17 cellular contexts compared by ENCODE assay signal in genomic region chr7:44277851-44278250, GRCh38. TPM values are rescaled to one million over a fixed set of nuclear protein-coding genes. Genes with fewer than 3 reads are reported as not detected.
DNase-seq lines count a peak whose midpoint lies in the region; ATAC-seq, FAIRE-seq and TF ChIP-seq lines count a peak whose summit lies in the region.
"Had no signal": no experiment of that assay in that cellular context is flagged by ENCODE, and none has a peak within 500 bp of the region (broad histone marks: within the 10 kb centered on the region; RNA-seq: fewer than 3 reads in every experiment).

No MANE protein-coding gene starts in this region.

- TF ChIP-seq EP300 in HepG2 (IDR thresholded peaks at IDR 0.05; ENCODE audit: low read depth in 2 of 2, low read length in 2 of 2) (no peak), HepG2 (CRISPR knock-in tag; IDR thresholded peaks at IDR 0.05; ENCODE audit: borderline replicate concordance) (no peak)

- H3K27ac ChIP-seq in right lobe of liver (no peak overlapping the region), HepG2 (ENCODE audit: extremely low read length, insufficient read depth, low read length) (no peak overlapping the region)
- H3K27ac ChIP-seq: VCaP had no signal

- TF ChIP-seq CTCF in right lobe of liver (IDR thresholded peaks at IDR 0.05): no peak
- no peak for TF ChIP-seq CTCF in HepG2 (CRISPR knock-in tag; IDR thresholded peaks at IDR 0.05)
- TF ChIP-seq CTCF in choroid plexus epithelial cell (conservative IDR thresholded peaks at IDR 0.05; ENCODE audit: low read depth, low read length): no peak

- peaks cover 3% of the 10 kb centered on the region; the same call in 1 of the 2 replicates for H4K20me1 ChIP-seq in HepG2 (ENCODE audit: insufficient read depth, low read length)

- no peaks in the 10 kb centered on the region for H3K9me3 ChIP-seq in right lobe of liver
- no peaks in the 10 kb centered on the region for H3K9me3 ChIP-seq in HepG2 (ENCODE audit: low read length)

- in situ Hi-C loops in HepG2 (cut with HindIII; ENCODE audit: extremely low pct_ligation_motif_present, low pct_unique_long_range_greater_than_20kb): no loop called here

- POLR2A ChIA-PET in HepG2 (lab: Yijun Ruan, JAX): no interaction called here

- H3K79me2 ChIP-seq in HepG2 (ENCODE audit: insufficient read depth, low read length): no peaks in the 10 kb centered on the region

- no TSS peak for BruUV-seq in HepG2 (replicated peaks; lab: Mats Ljungman, UMichigan)

- H3K27me3 ChIP-seq in right lobe of liver (no peaks in the 10 kb centered on the region), HepG2 (ENCODE audit: control insufficient read depth in 1 of 2, insufficient read depth in 2 of 2, low read length in 2 of 2) (peaks cover 17 to 68% of the 10 kb centered on the region in 2 experiments)

- no peak overlapping the region for H3K9ac ChIP-seq in HepG2 (ENCODE audit: insufficient read depth, low read depth, low read length)

- H3K36me3 ChIP-seq in right lobe of liver (no peaks in the 10 kb centered on the region), HepG2 (replicated peaks in 1 of 2; ENCODE audit: control insufficient read depth in 1 of 2, insufficient read depth in 2 of 2, low read length in 2 of 2) (no peaks in the 10 kb centered on the region)

- no peak overlapping the region for H3K4me2 ChIP-seq in HepG2 (ENCODE audit: low read depth, low read length)

- H3K4me3 ChIP-seq in right lobe of liver (no peak overlapping the region), HepG2 (replicated peaks in 1 of 3; ENCODE audit: insufficient read depth in 1 of 3, low read depth in 2 of 3, low read length in 3 of 3) (no peak overlapping the region), choroid plexus epithelial cell (ENCODE audit: low read depth, low read length) (no peak overlapping the region)

- DNase-seq in right lobe of liver (peak; percentile 20 to 52 (median 40)), HepG2 (ENCODE audit: low spot score) (no peak), choroid plexus epithelial cell (ENCODE audit: low read depth) (peak; percentile 75), islet precursor cell (peak; percentile 44), HuH-7 (ENCODE audit: low spot score) (no peak), NCI-H510A treated with DMSO at 0.1 percent for 48 hours (lab: John Stamatoyannopoulos, UW) (no peak)
- DNase-seq in stimulated activated CD4-positive, alpha-beta T cell treated with anti-CD3 and anti-CD28 coated beads, Interleukin-12 subunit alpha, Interleukin-12 subunit beta, amount 100 ng/mL, for 4 hours: no peak
- DNase-seq: hypothalamus; NCI-H1436; stimulated activated CD4-positive, alpha-beta T cell treated with anti-CD3 and anti-CD28 coated beads, Interleukin-1b, Interleukin-23, amount 100 ng/mL, for 48 hours had no signal

- FAIRE-seq in HepG2 (lab: Jason Lieb, UNC): no peak
- FAIRE-seq: astrocyte, H54 had no signal

- CTCF ChIA-PET in HepG2 (lab: Yijun Ruan, JAX; ENCODE audit: low intra/inter-chr PET ratio, low total read pairs): no interaction called here

- TF ChIP-seq POLR2A in right lobe of liver (IDR thresholded peaks at IDR 0.05): no peak
- no peak for TF ChIP-seq POLR2A in HepG2 (IDR thresholded peaks at IDR 0.05; ENCODE audit: insufficient read depth in 1 of 2, low read depth in 2 of 2, low read length in 2 of 2)

- H2AFZ ChIP-seq in HepG2 (ENCODE audit: low read length): no peak overlapping the region

- WGBS in right lobe of liver (ENCODE audit: insufficient coverage, low coverage, low lambda C conversion rate, missing lambda C conversion rate): 50% methylated on average over 2 of the region's 8 CpGs
- 33% methylated on average over 5 of the region's 8 CpGs for WGBS in HepG2 (ENCODE audit: low lambda C conversion rate)

- no peak for TF ChIP-seq RAD21 in HepG2 (CRISPR knock-in tag; IDR thresholded peaks at IDR 0.05)

- ATAC-seq in right lobe of liver: no peak
- no peak for ATAC-seq in HepG2
- ATAC-seq in HG03045 (IDR thresholded peaks at IDR 0.05; ENCODE audit: unreplicated experiment): no peak
- ATAC-seq: stimulated activated effector memory CD8-positive, alpha-beta T cell treated with anti-CD3 and anti-CD28 coated beads, Interleukin-12 subunit alpha, Interleukin-12 subunit beta, amount 100 ng/mL, for 72 hours had no signal

- intact Hi-C loops in right lobe of liver (cut with DNase I) (no loop called here), HepG2 (cut with micrococcal nuclease; ENCODE audit: unreplicated experiment) (no loop called here)

- H3K4me1 ChIP-seq in right lobe of liver (no peaks in the 10 kb centered on the region), HepG2 (ENCODE audit: insufficient read depth, low read length) (peaks cover 9% of the 10 kb centered on the region; the same call in 1 of the 2 replicates)

TF ChIP-seq in HepG2, 621 proteins besides CTCF, POLR2A, EP300 and RAD21 (continues in another document):
- TF ChIP-seq KDM6A (CRISPR knock-in tag; IDR thresholded peaks at IDR 0.05; ENCODE audit: low read depth) (no peak), SMAD9 (CRISPR knock-in tag; IDR thresholded peaks at IDR 0.05) (no peak), ZNF207 (IDR thresholded peaks at IDR 0.05; ENCODE audit: borderline replicate concordance) (no peak), TP53 (CRISPR knock-in tag; conservative IDR thresholded peaks at IDR 0.05) (no peak), ZNF768 (CRISPR knock-in tag; IDR thresholded peaks at IDR 0.05) (no peak), MNT (IDR thresholded peaks at IDR 0.05) (no peak), ZNF431 (CRISPR knock-in tag; IDR thresholded peaks at IDR 0.05; ENCODE audit: borderline replicate concordance, low read depth) (no peak), SYNCRIP (IDR thresholded peaks at IDR 0.05; ENCODE audit: insufficient read depth, low read depth, low read length) (no peak), HMG20B (CRISPR knock-in tag; conservative IDR thresholded peaks at IDR 0.05) (no peak), ZNF704 (CRISPR knock-in tag; IDR thresholded peaks at IDR 0.05; ENCODE audit: borderline replicate concordance) (no peak), ZNF235 (CRISPR knock-in tag; IDR thresholded peaks at IDR 0.05; ENCODE audit: borderline replicate concordance) (no peak), MYC (CRISPR knock-in tag; IDR thresholded peaks at IDR 0.05; ENCODE audit: borderline replicate concordance) (no peak), ATF3 (CRISPR knock-in tag; IDR thresholded peaks at IDR 0.05) (no peak)

RNA-seq across cellular contexts. Expression of gene CAMK2B, which starts 47.5 kb away (rescaled TPM):
- total RNA-seq in right lobe of liver: 1 to 10 TPM; 2.1 to 5.1 (median 3.3) TPM
- 0.13 and 0.27 TPM in 2 replicates for total RNA-seq in HepG2 (2016; rRNA removed; fragmentation: Illumina TruSeq; extraction: Trizol)
- total RNA-seq in HepG2 (2016; cell fraction: cytosol; rRNA removed; fragmentation: Illumina TruSeq; extraction: Trizol; ENCODE audit: low read depth): not detected in 2 replicates
- 0.06 and 0.19 TPM in 2 replicates for total RNA-seq in HepG2 (2016; cell fraction: insoluble cytoplasmic fraction; rRNA removed; fragmentation: Illumina TruSeq; extraction: Trizol)
- 0.21 TPM in 1 of 2 replicates, not detected in the other for total RNA-seq in HepG2 (2016; cell fraction: membrane; rRNA removed; fragmentation: Illumina TruSeq; extraction: Trizol)
- 0.09 TPM in 1 of 2 replicates, not detected in the other for total RNA-seq in HepG2 (2016; cell fraction: nucleus; rRNA removed; fragmentation: Illumina TruSeq; extraction: Trizol)
- polyA plus RNA-seq in HepG2 (2011; rRNA removed): 0.20 and 0.48 TPM in 2 replicates
- 0.09 and 0.39 TPM in 2 replicates for polyA plus RNA-seq in HepG2 (2011; cell fraction: cytosol; rRNA removed)
- polyA plus RNA-seq in HepG2 (2011; cell fraction: nucleus; rRNA removed): 0.10 and 0.19 TPM in 2 replicates
- 0.09 TPM in 1 of 2 replicates, not detected in the other for polyA plus RNA-seq in HepG2 (2012)
- 0.18 TPM in 1 of 2 replicates, not detected in the other for polyA plus RNA-seq in HepG2 (2016; cell fraction: cytosol; fragmentation: Illumina TruSeq; extraction: Trizol; ENCODE audit: low read depth)
- 0.43 and 0.62 TPM in 2 replicates for polyA plus RNA-seq in HepG2 (2016; cell fraction: insoluble cytoplasmic fraction; fragmentation: Illumina TruSeq; extraction: Trizol; ENCODE audit: low read depth)
- polyA plus RNA-seq in HepG2 (2016; cell fraction: membrane; fragmentation: Illumina TruSeq; extraction: Trizol; ENCODE audit: low read depth): 0.30 TPM in 1 of 2 replicates, not detected in the other
- not detected in 2 replicates for polyA plus RNA-seq in HepG2 (2016; cell fraction: nucleus; fragmentation: Illumina TruSeq; extraction: Trizol; ENCODE audit: insufficient read depth, low read depth)
- 0.04 and 0.56 TPM in 2 replicates for polyA minus RNA-seq in HepG2 (2011; rRNA and poly(A)+ RNA removed; ENCODE audit: low replicate concordance)
- not detected in 2 replicates for polyA minus RNA-seq in HepG2 (2011; cell fraction: cytosol; rRNA and poly(A)+ RNA removed)
- polyA minus RNA-seq in HepG2 (2011; cell fraction: nucleus; rRNA and poly(A)+ RNA removed): not detected in 2 replicates
- total RNA-seq: B cell, osteocyte had no signal

Comparison
In these comparisons a context has a peak if more than half of its experiments do, and no peak if none do; other contexts are left out.
1. DNase-seq: peak in right lobe of liver (3 of 3), choroid plexus epithelial cell (single experiment) and islet precursor cell (single experiment); none in HepG2 (single experiment), stimulated activated CD4-positive, alpha-beta T cell treated with anti-CD3 and anti-CD28 coated beads, Interleukin-12 subunit alpha, Interleukin-12 subunit beta, amount 100 ng/mL, for 4 hours (single experiment), HuH-7 (single experiment) and NCI-H510A treated with DMSO at 0.1 percent for 48 hours (single experiment).